ENCODE assay signal across 16 cellular contexts in genomic region chr12:34401659-34402227, GRCh38.
A peak's percentile ranks its signal among the peaks of the same experiment; 100 is the strongest.
DNase-seq lines count a peak whose midpoint lies in the region; ATAC-seq and TF ChIP-seq lines count a peak whose summit lies in the region.
"Had no signal": no experiment of that assay in that cellular context is flagged by ENCODE, and none has a peak within 500 bp of the region (broad histone marks: within the 10 kb centered on the region; RNA-seq: fewer than 3 reads in every experiment).

No MANE protein-coding gene starts in this region.

- 52% methylated on average over 28 of the region's 28 CpGs for WGBS in right cardiac atrium
- WGBS in sigmoid colon, 2 donors: 58 to 64% methylated on average over 28 of the region's 28 CpGs

- no peak for ATAC-seq in activated CD4-positive, CD25-positive, alpha-beta regulatory T cell treated with anti-CD3 and anti-CD28 coated beads, Interleukin-2, amount 50 U/mL, for 24 hours
- ATAC-seq in right cardiac atrium: no peak

- H3K4me1 ChIP-seq in right cardiac atrium (ENCODE audit: control insufficient read depth, insufficient read depth, low read length) (no peaks in the 10 kb centered on the region), sigmoid colon (no peaks in the 10 kb centered on the region)
- H3K4me1 ChIP-seq: SJSA1 had no signal

- H3K36me3 ChIP-seq in sigmoid colon: no peaks in the 10 kb centered on the region
- H3K36me3 ChIP-seq: SJSA1 had no signal

- no peak for TF ChIP-seq POLR2A in sigmoid colon (IDR thresholded peaks at IDR 0.05)

- H3K27me3 Mint-ChIP-seq in activated CD4-positive, alpha-beta memory T cell treated with anti-CD3 and anti-CD28 coated beads, Interleukin-2, amount 10 ng/mL, durations not matched to agents 7 days and 5 days: no peaks in the 10 kb centered on the region

- H3K4me3 Mint-ChIP-seq in activated CD4-positive, alpha-beta memory T cell treated with anti-CD3 and anti-CD28 coated beads, Interleukin-2, amount 10 ng/mL, durations not matched to agents 7 days and 5 days: no peak overlapping the region
- H3K4me3 Mint-ChIP-seq: H9 had no signal

- H3K27ac ChIP-seq in right cardiac atrium (ENCODE audit: low read length) (no peak overlapping the region), sigmoid colon (no peak overlapping the region)
- H3K27ac ChIP-seq: SJSA1, VCaP had no signal

- H3K27me3 ChIP-seq in right cardiac atrium (ENCODE audit: control insufficient read depth, insufficient read depth): no peaks in the 10 kb centered on the region
- H3K27me3 ChIP-seq in sigmoid colon: peaks cover 0 to 4% (median 0%) of the 10 kb centered on the region in 3 donors
- H3K27me3 ChIP-seq: SJSA1 had no signal

- peaks cover 30% of the 10 kb centered on the region for H3K9me3 Mint-ChIP-seq in activated CD4-positive, alpha-beta memory T cell treated with anti-CD3 and anti-CD28 coated beads, Interleukin-2, amount 10 ng/mL, durations not matched to agents 7 days and 5 days

- no peak for TF ChIP-seq CTCF in sigmoid colon (IDR thresholded peaks at IDR 0.05)

- H3K9me3 ChIP-seq in right cardiac atrium (ENCODE audit: control insufficient read depth, low read length): no peaks in the 10 kb centered on the region
- H3K9me3 ChIP-seq in sigmoid colon: peaks cover 8 to 32% (median 17%) of the 10 kb centered on the region in 4 donors

- CTCF ChIA-PET in activated CD4-positive, alpha-beta memory T cell treated with anti-CD3 and anti-CD28 coated beads, Interleukin-2, amount 10 ng/mL, durations not matched to agents 7 days and 5 days (lab: Charles Lee): no interaction called here

- intact Hi-C loops in right cardiac atrium (cut with DNase I) (no loop called here), sigmoid colon (cut with DNase I) (no loop called here)

- POLR2A ChIA-PET in activated CD4-positive, alpha-beta memory T cell treated with anti-CD3 and anti-CD28 coated beads, Interleukin-2, amount 10 ng/mL, durations not matched to agents 7 days and 5 days (lab: Charles Lee): no interaction called here

- peaks cover 2% of the 10 kb centered on the region for H3K36me3 Mint-ChIP-seq in activated CD4-positive, alpha-beta memory T cell treated with anti-CD3 and anti-CD28 coated beads, Interleukin-2, amount 10 ng/mL, durations not matched to agents 7 days and 5 days (ENCODE audit: low read depth)

- DNase-seq in activated CD4-positive, CD25-positive, alpha-beta regulatory T cell treated with anti-CD3 and anti-CD28 coated beads, Interleukin-2, amount 50 U/mL, for 72 hours: peak; percentile 24
- DNase-seq in activated CD4-positive, alpha-beta memory T cell treated with anti-CD3 and anti-CD28 coated beads, Interleukin-2, amount 10 ng/mL, durations not matched to agents 7 days and 5 days: peak; percentile 8
- DNase-seq in right cardiac atrium (peak; percentile 4 to 33 (median 31)), sigmoid colon (peak; percentile 56), germinal center (ENCODE audit: low spot score) (no peak), NCI-H1436 treated with DMSO at 0.1 percent for 48 hours (lab: John Stamatoyannopoulos, UW) (no peak), medulla oblongata (ENCODE audit: extremely low spot score) (no peak)
- DNase-seq: 8988T, Calu3, mesenchymal stem cell, NCI-H1048, NCI-H69 had no signal

- H3K4me3 ChIP-seq in right cardiac atrium (ENCODE audit: low read length) (no peak overlapping the region), sigmoid colon (no peak overlapping the region)
- H3K4me3 ChIP-seq: SJSA1 had no signal

- no peak for TF ChIP-seq EP300 in sigmoid colon (IDR thresholded peaks at IDR 0.05)

- H3K27ac Mint-ChIP-seq in activated CD4-positive, alpha-beta memory T cell treated with anti-CD3 and anti-CD28 coated beads, Interleukin-2, amount 10 ng/mL, durations not matched to agents 7 days and 5 days: no peak overlapping the region
- H3K27ac Mint-ChIP-seq: H9 had no signal

- no peaks in the 10 kb centered on the region for H3K4me1 Mint-ChIP-seq in activated CD4-positive, alpha-beta memory T cell treated with anti-CD3 and anti-CD28 coated beads, Interleukin-2, amount 10 ng/mL, durations not matched to agents 7 days and 5 days
- H3K4me1 Mint-ChIP-seq: H9 had no signal

Comparison
In these comparisons a context has a peak if more than half of its experiments do, and no peak if none do; other contexts are left out.
1. DNase-seq: peak in activated CD4-positive, CD25-positive, alpha-beta regulatory T cell treated with anti-CD3 and anti-CD28 coated beads, Interleukin-2, amount 50 U/mL, for 72 hours (single experiment), activated CD4-positive, alpha-beta memory T cell treated with anti-CD3 and anti-CD28 coated beads, Interleukin-2, amount 10 ng/mL, durations not matched to agents 7 days and 5 days (single experiment), right cardiac atrium (3 of 3) and sigmoid colon (single experiment); none in germinal center (single experiment), NCI-H1436 treated with DMSO at 0.1 percent for 48 hours (single experiment) and medulla oblongata (single experiment).